17 cellular contexts compared by ENCODE assay signal in the genomic region with DNA sequence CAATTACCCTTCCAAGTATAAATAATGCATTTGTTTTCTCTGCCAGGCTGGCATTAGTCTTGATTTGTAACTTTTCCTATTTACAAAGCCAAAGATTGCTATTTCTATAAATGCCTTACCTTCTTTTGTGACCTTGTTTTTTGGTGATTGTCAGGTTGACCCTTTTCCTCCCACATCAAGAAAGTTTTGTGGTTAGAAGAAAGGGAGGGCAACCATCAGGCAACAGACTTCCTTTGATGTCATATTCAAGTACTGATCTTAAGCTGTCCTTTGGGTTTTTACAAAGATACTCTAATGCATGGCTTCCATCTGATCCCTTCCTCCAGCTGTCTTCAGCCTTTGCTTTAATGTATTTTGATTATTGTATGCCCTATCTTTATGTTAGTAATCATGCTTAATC.
"Had no signal": no experiment of that assay in that cellular context is flagged by ENCODE, and none has a peak within 500 bp of the region (broad histone marks: within the 10 kb centered on the region; RNA-seq: fewer than 3 reads in every experiment).

No MANE protein-coding gene starts in this region.

- H3K27ac Mint-ChIP-seq: neural progenitor cell; stimulated activated memory B cell treated with anti-CD40 and anti-IgM and Interleukin-4, amounts not matched to agents 10 μg/mL and 1 μg/mL and 100 μg/mL, for 72 hours had no signal

- H3K9ac ChIP-seq: neural progenitor cell had no signal

- H3K4me1 ChIP-seq: colonic mucosa had no signal

- H3K4me2 ChIP-seq: neural progenitor cell had no signal

- ATAC-seq: gastroesophageal sphincter; stimulated activated memory B cell treated with anti-CD40 and anti-IgM and Interleukin-4, amounts not matched to agents 10 μg/mL and 1 μg/mL and 100 μg/mL, for 72 hours had no signal

- H3K9me3 Mint-ChIP-seq: stimulated activated memory B cell treated with anti-CD40 and anti-IgM and Interleukin-4, amounts not matched to agents 10 μg/mL and 1 μg/mL and 100 μg/mL, for 72 hours had no signal

- H3K36me3 ChIP-seq: colonic mucosa, gastroesophageal sphincter, left ventricle myocardium inferior, neural progenitor cell, right atrium auricular region, tibial nerve had no signal

- H3K36me3 Mint-ChIP-seq: stimulated activated memory B cell treated with anti-CD40 and anti-IgM and Interleukin-4, amounts not matched to agents 10 μg/mL and 1 μg/mL and 100 μg/mL, for 72 hours had no signal

- DNase-seq: activated CD4-positive, alpha-beta T cell treated with anti-CD3 and anti-CD28 coated beads, Interleukin-2, amount 50 U/mL, for 4 hours; activated CD4-positive, CD25-positive, alpha-beta regulatory T cell treated with anti-CD3 and anti-CD28 coated beads, Interleukin-2, amount 50 U/mL, for 72 hours; activated T-cell treated with anti-CD3 and anti-CD28 coated beads, Interleukin-2, amount 50 U/mL, for 48 hours; aorta; colonic mucosa; effector CD4-positive, alpha-beta T cell; kidney; left ventricle myocardium inferior; mesenchymal stem cell; posterior cingulate gyrus; SW 1271 had no signal

- FAIRE-seq: endothelial cell of umbilical vein, kidney had no signal

- H3K27ac ChIP-seq: colonic mucosa, gastroesophageal sphincter, left ventricle myocardium inferior, neural progenitor cell, right atrium auricular region, tibial nerve had no signal

- H2AFZ ChIP-seq: neural progenitor cell had no signal

- H3K4me1 Mint-ChIP-seq: stimulated activated memory B cell treated with anti-CD40 and anti-IgM and Interleukin-4, amounts not matched to agents 10 μg/mL and 1 μg/mL and 100 μg/mL, for 72 hours had no signal

- H3K9me3 ChIP-seq: colonic mucosa, gastroesophageal sphincter, left ventricle myocardium inferior, right atrium auricular region, tibial nerve had no signal

- H3K27me3 Mint-ChIP-seq: stimulated activated memory B cell treated with anti-CD40 and anti-IgM and Interleukin-4, amounts not matched to agents 10 μg/mL and 1 μg/mL and 100 μg/mL, for 72 hours had no signal

- H3K4me3 ChIP-seq: colonic mucosa, gastroesophageal sphincter, left ventricle myocardium inferior, neural progenitor cell, right atrium auricular region, tibial nerve had no signal

- H3K4me3 Mint-ChIP-seq: neural progenitor cell; stimulated activated memory B cell treated with anti-CD40 and anti-IgM and Interleukin-4, amounts not matched to agents 10 μg/mL and 1 μg/mL and 100 μg/mL, for 72 hours had no signal

- H3K27me3 ChIP-seq: colonic mucosa, gastroesophageal sphincter, neural progenitor cell, right atrium auricular region, tibial nerve had no signal
